In the genomic region with DNA sequence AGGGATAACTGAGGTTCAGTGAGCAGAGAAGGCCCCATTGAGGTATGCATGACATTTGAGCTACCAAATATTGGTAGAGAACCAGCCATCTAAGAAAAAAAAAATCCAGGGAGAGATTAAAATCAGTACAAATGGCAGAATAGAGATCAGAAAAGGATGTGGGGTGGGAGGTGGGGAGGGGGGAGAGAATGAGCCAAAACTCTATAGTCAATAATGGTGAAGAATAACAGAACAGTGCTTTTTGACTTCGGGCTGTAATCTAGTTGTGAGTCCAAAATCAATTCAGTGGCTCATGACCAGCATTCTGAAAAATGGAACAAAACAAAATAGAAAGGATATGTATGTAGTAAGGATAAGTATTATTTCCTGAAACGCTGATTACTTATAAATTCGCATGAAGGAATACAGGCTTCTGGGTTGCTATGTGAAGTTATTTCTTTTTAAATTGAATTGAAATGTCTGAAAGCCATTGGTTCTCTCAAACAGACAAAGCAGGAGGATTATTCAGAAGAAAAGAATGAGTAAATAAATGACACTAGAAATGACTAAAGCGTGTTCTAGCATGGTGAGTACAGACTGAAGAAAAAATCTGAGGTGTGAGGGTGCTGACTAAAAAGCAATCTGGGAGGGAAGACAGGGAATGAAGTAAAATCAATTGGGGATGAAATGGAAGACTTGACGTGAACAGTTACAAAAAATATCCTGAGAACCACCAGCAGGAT, we compare ENCODE assay signal across 13 cellular contexts.
DNase-seq lines count a peak whose midpoint lies in the region; ATAC-seq and TF ChIP-seq lines count a peak whose summit lies in the region.
"Had no signal": no experiment of that assay in that cellular context is flagged by ENCODE, and none has a peak within 500 bp of the region (broad histone marks: within the 10 kb centered on the region; RNA-seq: fewer than 3 reads in every experiment).

No MANE protein-coding gene starts in this region.

- DNase-seq in AG08396 (ENCODE audit: low spot score): peak; percentile 56
- peak; percentile 11 for DNase-seq in GM04504 (ENCODE audit: low read depth)
- DNase-seq in kidney epithelial cell (ENCODE audit: low read depth): peak; percentile 5
- no peak for DNase-seq in NCI-H1436 (lab: John Stamatoyannopoulos, UW)
- DNase-seq in SW 1271 (lab: John Stamatoyannopoulos, UW): no peak
- no peak for DNase-seq in activated naive CD4-positive, alpha-beta T cell treated with Interleukin-2 at 50 U/mL for 16 hours
- DNase-seq in brain microvascular endothelial cell: no peak
- DNase-seq: activated CD4-positive, alpha-beta T cell treated with anti-CD3 and anti-CD28 coated beads for 1 hour; activated effector memory CD4-positive, alpha-beta T cell treated with Interleukin-2 at 50 U/mL for 16 hours; NCI-H2107 had no signal

- peak overlapping the region; percentile 76 for H3K27ac Mint-ChIP-seq in activated T-helper 17 cell treated with anti-CD3 and anti-CD28 coated beads, Interleukin-2, amount 50 U/mL, for 72 hours

- no peaks in the 10 kb centered on the region for H3K27me3 Mint-ChIP-seq in activated T-helper 17 cell treated with anti-CD3 and anti-CD28 coated beads, Interleukin-2, amount 50 U/mL, for 72 hours

- in situ Hi-C loops in brain microvascular endothelial cell (cut with HindIII; ENCODE audit: low pct_ligation_motif_present, low sequenced_read_pairs): no loop called here

- TF ChIP-seq CTCF in kidney epithelial cell (IDR thresholded peaks at IDR 0.05; ENCODE audit: insufficient read depth, low read length, poor library complexity, severe bottlenecking) (no peak), brain microvascular endothelial cell (IDR thresholded peaks at IDR 0.05; ENCODE audit: low read depth, low read length, missing control alignments) (no peak)

- H3K36me3 ChIP-seq in kidney epithelial cell (ENCODE audit: control insufficient read depth, insufficient read depth, low read length): no peaks in the 10 kb centered on the region
- H3K36me3 ChIP-seq in brain microvascular endothelial cell (replicated peaks): no peaks in the 10 kb centered on the region

- H3K4me3 Mint-ChIP-seq in activated T-helper 17 cell treated with anti-CD3 and anti-CD28 coated beads, Interleukin-2, amount 50 U/mL, for 72 hours: peak overlapping the region; percentile 5

- no peak overlapping the region for H3K4me3 ChIP-seq in kidney epithelial cell (ENCODE audit: low read depth, low read length)
- no peak overlapping the region for H3K4me3 ChIP-seq in brain microvascular endothelial cell (ENCODE audit: low read depth, low read length)

- ATAC-seq in activated T-helper 17 cell treated with anti-CD3 and anti-CD28 coated beads, Interleukin-2, amount 50 U/mL, for 72 hours (replicated peaks): peak; percentile 93
- ATAC-seq: sciatic nerve, SK-N-SH treated with all-trans-retinoic acid at 6 μM for 48 hours had no signal

- no peaks in the 10 kb centered on the region for H3K9me3 Mint-ChIP-seq in activated T-helper 17 cell treated with anti-CD3 and anti-CD28 coated beads, Interleukin-2, amount 50 U/mL, for 72 hours

- H3K36me3 Mint-ChIP-seq in activated T-helper 17 cell treated with anti-CD3 and anti-CD28 coated beads, Interleukin-2, amount 50 U/mL, for 72 hours (ENCODE audit: low read depth): peaks cover 74% of the 10 kb centered on the region

- no peaks in the 10 kb centered on the region for H3K27me3 ChIP-seq in kidney epithelial cell (ENCODE audit: control insufficient read depth, insufficient read depth, low read length)
- no peaks in the 10 kb centered on the region for H3K27me3 ChIP-seq in brain microvascular endothelial cell (replicated peaks)

- H3K27ac ChIP-seq in brain microvascular endothelial cell: no peak overlapping the region

- peaks cover 18% of the 10 kb centered on the region for H3K4me1 Mint-ChIP-seq in activated T-helper 17 cell treated with anti-CD3 and anti-CD28 coated beads, Interleukin-2, amount 50 U/mL, for 72 hours

Comparison
In these comparisons a context has a peak if more than half of its experiments do, and no peak if none do; other contexts are left out.
1. DNase-seq: peak in AG08396 (single experiment), GM04504 (single experiment) and kidney epithelial cell (single experiment); none in NCI-H1436 (single experiment), SW 1271 (0 of 2), activated naive CD4-positive, alpha-beta T cell treated with Interleukin-2 at 50 U/mL for 16 hours (single experiment) and brain microvascular endothelial cell (single experiment).